In the genomic region with DNA sequence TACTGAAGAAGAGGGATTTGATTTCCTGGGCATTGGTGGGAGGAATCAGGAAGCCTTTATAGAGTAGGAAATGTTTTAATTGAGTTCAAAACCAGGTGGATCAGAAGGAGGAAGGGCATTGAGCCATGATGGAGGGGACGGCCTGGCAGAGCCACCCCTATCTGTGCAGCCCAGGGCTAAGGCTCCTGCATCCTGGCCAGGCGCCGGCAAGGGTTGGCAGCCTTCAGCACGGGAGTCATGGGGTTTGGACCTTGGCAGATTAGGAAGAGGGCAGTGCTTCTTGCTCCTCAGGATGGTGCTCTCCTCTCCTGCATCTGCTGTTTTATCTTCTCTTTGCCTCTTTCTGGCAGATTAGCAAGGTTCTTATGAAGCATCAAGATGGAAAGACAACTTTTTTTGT, we compare ENCODE assay signal across 20 cellular contexts. TPM values are rescaled to one million over a fixed set of nuclear protein-coding genes. Genes with fewer than 3 reads are reported as not detected.
DNase-seq lines count a peak whose midpoint lies in the region; ATAC-seq and TF ChIP-seq lines count a peak whose summit lies in the region.
"Had no signal": no experiment of that assay in that cellular context is flagged by ENCODE, and none has a peak within 500 bp of the region (broad histone marks: within the 10 kb centered on the region; RNA-seq: fewer than 3 reads in every experiment).

No MANE protein-coding gene starts in this region.

- intact Hi-C loops in upper lobe of right lung (cut with DNase I) = no loop called here

- peaks cover 0 to 8% (median 3%) of the 10 kb centered on the region in 11 experiments; a peak in 5 of 22 replicates for H3K27me3 ChIP-seq in BLaER1 treated with 17β-estradiol and CSF1 and Interleukin-3, amounts not matched to agents 10 nM and 100 nM
- no peaks in the 10 kb centered on the region for H3K27me3 ChIP-seq in upper lobe of right lung
- H3K27me3 ChIP-seq: BE2C had no signal

- no peaks in the 10 kb centered on the region for H3K9me3 ChIP-seq in BLaER1 treated with 17β-estradiol and CSF1 and Interleukin-3, amounts not matched to agents 10 nM and 100 nM (replicated peaks in 1 of 11)
- no peaks in the 10 kb centered on the region for H3K9me3 ChIP-seq in upper lobe of right lung
- H3K9me3 ChIP-seq: A549, BE2C, HAP-1 had no signal

- H3K4me3 ChIP-seq in BLaER1 treated with 17β-estradiol and CSF1 and Interleukin-3, amounts not matched to agents 10 nM and 100 nM = no peak overlapping the region
- no peak overlapping the region for H3K4me3 ChIP-seq in upper lobe of right lung
- H3K4me3 ChIP-seq: A549, HAP-1 had no signal

- no peak for TF ChIP-seq CTCF in upper lobe of right lung (IDR thresholded peaks at IDR 0.05)

- peak overlapping the region in 9 of 11 experiments; percentile 66 to 97 (median 75); a peak in 17 of 22 replicates for H3K4me2 ChIP-seq in BLaER1 treated with 17β-estradiol and CSF1 and Interleukin-3, amounts not matched to agents 10 nM and 100 nM
- H3K4me2 ChIP-seq: A549 had no signal

- DNase-seq in cerebellum (ENCODE audit: low spot score) (peak; percentile 71), midbrain (lab: John Stamatoyannopoulos, UW) (peak; percentile 22), upper lobe of right lung (peak; percentile 16), COLO668 (lab: John Stamatoyannopoulos, UW; ENCODE audit: unreplicated experiment) (no peak), NCI-H69 (lab: John Stamatoyannopoulos, UW) (no peak)
- DNase-seq: 8988T; ACHN; AML-193; BE2C; CD4-positive, CD25-positive, alpha-beta regulatory T cell; CD8-positive, alpha-beta T cell; DMS 273 treated with DMSO at 0.1 percent for 48 hours; DMS79 treated with DMSO at 0.1 percent for 48 hours; GOT3; HFFc6 had no signal

- H3K36me3 ChIP-seq in BLaER1 treated with 17β-estradiol and CSF1 and Interleukin-3, amounts not matched to agents 10 nM and 100 nM = peaks cover 0 to 24% (median 6%) of the 10 kb centered on the region in 11 experiments; a peak in 10 of 22 replicates
- H3K36me3 ChIP-seq in upper lobe of right lung = peaks cover 14% of the 10 kb centered on the region
- H3K36me3 ChIP-seq: BE2C, HAP-1 had no signal

- peaks cover 0 to 7% (median 0%) of the 10 kb centered on the region in 11 experiments; a peak in 6 of 22 replicates for H4K20me1 ChIP-seq in BLaER1 treated with 17β-estradiol and CSF1 and Interleukin-3, amounts not matched to agents 10 nM and 100 nM

- peaks cover 52 to 73% (median 68%) of the 10 kb centered on the region in 10 experiments for H3K4me1 ChIP-seq in BLaER1 treated with 17β-estradiol and CSF1 and Interleukin-3, amounts not matched to agents 10 nM and 100 nM
- peaks cover 12% of the 10 kb centered on the region for H3K4me1 ChIP-seq in upper lobe of right lung

- H3K9ac ChIP-seq in BLaER1 treated with 17β-estradiol and CSF1 and Interleukin-3, amounts not matched to agents 10 nM and 100 nM = no peak overlapping the region

- no peak overlapping the region for H3K27ac ChIP-seq in BLaER1 treated with 17β-estradiol and CSF1 and Interleukin-3, amounts not matched to agents 10 nM and 100 nM
- H3K27ac ChIP-seq in upper lobe of right lung = no peak overlapping the region
- H3K27ac ChIP-seq: A549, C4-2B had no signal

- ATAC-seq in upper lobe of right lung (no peak), GM19324 (IDR thresholded peaks at IDR 0.05; ENCODE audit: low FRiP score, unreplicated experiment) (no peak)
- ATAC-seq: CD8-positive, alpha-beta T cell had no signal

RNA-seq across cellular contexts. Expression of gene ZNF862, which starts 12.5 kb away (rescaled TPM):
- 18.5 TPM for total RNA-seq in cerebellum
- total RNA-seq in upper lobe of right lung = 14.6 TPM

RNA-seq across cellular contexts. Expression of gene ATP6V0E2, which starts 23.1 kb away (rescaled TPM):
- total RNA-seq in cerebellum = 100 TPM
- total RNA-seq in upper lobe of right lung = 19.6 TPM

Comparison
In these comparisons a context has a peak if more than half of its experiments do, and no peak if none do; other contexts are left out.
1. DNase-seq: peak in cerebellum (single experiment), midbrain (single experiment) and upper lobe of right lung (single experiment); none in COLO668 (single experiment) and NCI-H69 (single experiment).